In genomic region chr2:162629499-162629898, GRCh38 we compare ENCODE assay signal across 28 cellular contexts.
"Had no signal": no experiment of that assay in that cellular context is flagged by ENCODE, and none has a peak within 500 bp of the region (broad histone marks: within the 10 kb centered on the region; RNA-seq: fewer than 3 reads in every experiment).

No MANE protein-coding gene starts in this region.

- H3K27me3 ChIP-seq: colonic mucosa, dorsolateral prefrontal cortex, esophagus muscularis mucosa, esophagus squamous epithelium, foreskin keratinocyte, gastrocnemius medialis, gastroesophageal sphincter, heart left ventricle, heart right ventricle had no signal

- H3K4me1 ChIP-seq: colonic mucosa, esophagus muscularis mucosa, esophagus squamous epithelium, foreskin keratinocyte, gastrocnemius medialis, gastroesophageal sphincter, heart left ventricle, heart right ventricle had no signal

- H3K27ac ChIP-seq: colonic mucosa, coronary artery, dorsolateral prefrontal cortex, epithelial cell of prostate, esophagus muscularis mucosa, esophagus squamous epithelium, foreskin keratinocyte, gastrocnemius medialis, gastroesophageal sphincter, heart left ventricle, heart right ventricle had no signal

- H3K36me3 ChIP-seq: colonic mucosa, esophagus muscularis mucosa, esophagus squamous epithelium, gastrocnemius medialis, gastroesophageal sphincter, heart left ventricle, heart right ventricle had no signal

- H3K4me3 ChIP-seq: colonic mucosa, coronary artery, dorsolateral prefrontal cortex, esophagus muscularis mucosa, esophagus squamous epithelium, gastrocnemius medialis, gastroesophageal sphincter, heart left ventricle, heart right ventricle had no signal

- FAIRE-seq: colon, endometrium, endothelial cell of umbilical vein, frontal cortex had no signal

- ATAC-seq: effector memory CD8-positive, alpha-beta T cell; esophagus mucosa; foreskin keratinocyte; gastrocnemius medialis; gastroesophageal sphincter; heart left ventricle; heart right ventricle had no signal

- DNase-seq: colonic mucosa; cortex of kidney; dermis blood vessel endothelial cell; dorsolateral prefrontal cortex; effector CD4-positive, alpha-beta T cell; effector CD8-positive, alpha-beta T cell; effector memory CD4-positive, alpha-beta T cell; effector memory CD8-positive, alpha-beta T cell; endodermal cell; erythroblast; esophagus squamous epithelium; foreskin fibroblast; foreskin keratinocyte; foreskin melanocyte; gastrocnemius medialis; glutamatergic neuron; head of caudate nucleus; heart left ventricle; heart right ventricle had no signal

- H3K9me3 ChIP-seq: colonic mucosa, esophagus muscularis mucosa, esophagus squamous epithelium, gastrocnemius medialis, gastroesophageal sphincter, heart left ventricle, heart right ventricle had no signal
